In genomic region chr20:49929142-49929494, GRCh38 we compare ENCODE assay signal across 2 cellular contexts.
TF ChIP-seq lines count a peak whose summit lies in the region.

No MANE protein-coding gene starts in this region.

TF ChIP-seq in HepG2, 621 proteins besides CTCF, POLR2A, EP300 and RAD21:
- no peak for TF ChIP-seq ZNF326 (CRISPR knock-in tag; IDR thresholded peaks at IDR 0.05; ENCODE audit: borderline replicate concordance)
- TF ChIP-seq SNAPC2 (CRISPR knock-in tag; IDR thresholded peaks at IDR 0.05), result 0 out of 2 replicates have a peak, but pooled peaks have one; percentile 21
- TF ChIP-seq, protein P1, sequence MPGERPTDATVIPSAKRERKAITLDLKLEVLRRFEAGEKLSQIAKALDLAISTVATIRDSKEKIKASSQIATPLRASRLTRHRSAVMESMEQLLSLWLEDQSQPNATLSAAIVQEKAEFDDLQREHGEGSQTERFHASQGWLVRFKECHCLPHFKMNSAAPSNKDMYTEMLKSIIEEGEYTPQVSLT (CRISPR knock-in tag; IDR thresholded peaks at IDR 0.05; ENCODE audit: borderline replicate concordance, low read depth), result 0 out of 2 replicates have a peak, but pooled peaks have one; percentile 12
- no peak for TF ChIP-seq ERF (CRISPR knock-in tag; IDR thresholded peaks at IDR 0.05)
- no peak for TF ChIP-seq RFX1 (IDR thresholded peaks at IDR 0.05)
- peak; percentile 98 for TF ChIP-seq ZNF121 (CRISPR knock-in tag; IDR thresholded peaks at IDR 0.05)
- 0 out of 2 replicates have a peak, but pooled peaks have one; percentile 27 for TF ChIP-seq ZNF607 (CRISPR knock-in tag; IDR thresholded peaks at IDR 0.05; ENCODE audit: borderline replicate concordance)
- TF ChIP-seq, protein P2, sequence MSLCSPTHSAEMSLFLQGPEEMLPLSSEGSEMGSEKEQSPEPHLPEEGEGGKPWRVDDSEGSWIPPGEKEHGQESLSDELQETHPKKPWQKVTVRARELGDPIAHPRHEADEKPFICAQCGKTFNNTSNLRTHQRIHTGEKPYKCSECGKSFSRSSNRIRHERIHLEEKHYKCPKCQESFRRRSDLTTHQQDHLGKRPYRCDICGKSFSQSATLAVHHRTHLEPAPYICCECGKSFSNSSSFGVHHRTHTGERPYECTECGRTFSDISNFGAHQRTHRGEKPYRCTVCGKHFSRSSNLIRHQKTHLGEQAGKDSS (CRISPR knock-in tag; IDR thresholded peaks at IDR 0.05; ENCODE audit: borderline replicate concordance, low read depth), result no peak
- TF ChIP-seq ZNF274 (CRISPR knock-in tag; IDR thresholded peaks at IDR 0.05), result 0 out of 2 replicates have a peak, but pooled peaks have one; percentile 21
- 0 out of 2 replicates have a peak, but pooled peaks have one; percentile 14 for TF ChIP-seq ZNF20 (CRISPR knock-in tag; IDR thresholded peaks at IDR 0.05)

TF ChIP-seq in H1, 55 proteins besides CTCF, POLR2A, EP300 and RAD21:
- TF ChIP-seq GTF2F1 (IDR thresholded peaks at IDR 0.05; ENCODE audit: borderline replicate concordance, low read depth, low read length), result no peak
- 0 out of 2 replicates have a peak, but pooled peaks have one; percentile 15 for TF ChIP-seq KDM1A (IDR thresholded peaks at IDR 0.05; ENCODE audit: borderline replicate concordance, low read length)
- TF ChIP-seq, protein P3, sequence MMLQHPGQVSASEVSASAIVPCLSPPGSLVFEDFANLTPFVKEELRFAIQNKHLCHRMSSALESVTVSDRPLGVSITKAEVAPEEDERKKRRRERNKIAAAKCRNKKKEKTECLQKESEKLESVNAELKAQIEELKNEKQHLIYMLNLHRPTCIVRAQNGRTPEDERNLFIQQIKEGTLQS (IDR thresholded peaks at IDR 0.05; ENCODE audit: insufficient read depth, low read depth, low read length), result no peak
- TF ChIP-seq, protein P4, sequence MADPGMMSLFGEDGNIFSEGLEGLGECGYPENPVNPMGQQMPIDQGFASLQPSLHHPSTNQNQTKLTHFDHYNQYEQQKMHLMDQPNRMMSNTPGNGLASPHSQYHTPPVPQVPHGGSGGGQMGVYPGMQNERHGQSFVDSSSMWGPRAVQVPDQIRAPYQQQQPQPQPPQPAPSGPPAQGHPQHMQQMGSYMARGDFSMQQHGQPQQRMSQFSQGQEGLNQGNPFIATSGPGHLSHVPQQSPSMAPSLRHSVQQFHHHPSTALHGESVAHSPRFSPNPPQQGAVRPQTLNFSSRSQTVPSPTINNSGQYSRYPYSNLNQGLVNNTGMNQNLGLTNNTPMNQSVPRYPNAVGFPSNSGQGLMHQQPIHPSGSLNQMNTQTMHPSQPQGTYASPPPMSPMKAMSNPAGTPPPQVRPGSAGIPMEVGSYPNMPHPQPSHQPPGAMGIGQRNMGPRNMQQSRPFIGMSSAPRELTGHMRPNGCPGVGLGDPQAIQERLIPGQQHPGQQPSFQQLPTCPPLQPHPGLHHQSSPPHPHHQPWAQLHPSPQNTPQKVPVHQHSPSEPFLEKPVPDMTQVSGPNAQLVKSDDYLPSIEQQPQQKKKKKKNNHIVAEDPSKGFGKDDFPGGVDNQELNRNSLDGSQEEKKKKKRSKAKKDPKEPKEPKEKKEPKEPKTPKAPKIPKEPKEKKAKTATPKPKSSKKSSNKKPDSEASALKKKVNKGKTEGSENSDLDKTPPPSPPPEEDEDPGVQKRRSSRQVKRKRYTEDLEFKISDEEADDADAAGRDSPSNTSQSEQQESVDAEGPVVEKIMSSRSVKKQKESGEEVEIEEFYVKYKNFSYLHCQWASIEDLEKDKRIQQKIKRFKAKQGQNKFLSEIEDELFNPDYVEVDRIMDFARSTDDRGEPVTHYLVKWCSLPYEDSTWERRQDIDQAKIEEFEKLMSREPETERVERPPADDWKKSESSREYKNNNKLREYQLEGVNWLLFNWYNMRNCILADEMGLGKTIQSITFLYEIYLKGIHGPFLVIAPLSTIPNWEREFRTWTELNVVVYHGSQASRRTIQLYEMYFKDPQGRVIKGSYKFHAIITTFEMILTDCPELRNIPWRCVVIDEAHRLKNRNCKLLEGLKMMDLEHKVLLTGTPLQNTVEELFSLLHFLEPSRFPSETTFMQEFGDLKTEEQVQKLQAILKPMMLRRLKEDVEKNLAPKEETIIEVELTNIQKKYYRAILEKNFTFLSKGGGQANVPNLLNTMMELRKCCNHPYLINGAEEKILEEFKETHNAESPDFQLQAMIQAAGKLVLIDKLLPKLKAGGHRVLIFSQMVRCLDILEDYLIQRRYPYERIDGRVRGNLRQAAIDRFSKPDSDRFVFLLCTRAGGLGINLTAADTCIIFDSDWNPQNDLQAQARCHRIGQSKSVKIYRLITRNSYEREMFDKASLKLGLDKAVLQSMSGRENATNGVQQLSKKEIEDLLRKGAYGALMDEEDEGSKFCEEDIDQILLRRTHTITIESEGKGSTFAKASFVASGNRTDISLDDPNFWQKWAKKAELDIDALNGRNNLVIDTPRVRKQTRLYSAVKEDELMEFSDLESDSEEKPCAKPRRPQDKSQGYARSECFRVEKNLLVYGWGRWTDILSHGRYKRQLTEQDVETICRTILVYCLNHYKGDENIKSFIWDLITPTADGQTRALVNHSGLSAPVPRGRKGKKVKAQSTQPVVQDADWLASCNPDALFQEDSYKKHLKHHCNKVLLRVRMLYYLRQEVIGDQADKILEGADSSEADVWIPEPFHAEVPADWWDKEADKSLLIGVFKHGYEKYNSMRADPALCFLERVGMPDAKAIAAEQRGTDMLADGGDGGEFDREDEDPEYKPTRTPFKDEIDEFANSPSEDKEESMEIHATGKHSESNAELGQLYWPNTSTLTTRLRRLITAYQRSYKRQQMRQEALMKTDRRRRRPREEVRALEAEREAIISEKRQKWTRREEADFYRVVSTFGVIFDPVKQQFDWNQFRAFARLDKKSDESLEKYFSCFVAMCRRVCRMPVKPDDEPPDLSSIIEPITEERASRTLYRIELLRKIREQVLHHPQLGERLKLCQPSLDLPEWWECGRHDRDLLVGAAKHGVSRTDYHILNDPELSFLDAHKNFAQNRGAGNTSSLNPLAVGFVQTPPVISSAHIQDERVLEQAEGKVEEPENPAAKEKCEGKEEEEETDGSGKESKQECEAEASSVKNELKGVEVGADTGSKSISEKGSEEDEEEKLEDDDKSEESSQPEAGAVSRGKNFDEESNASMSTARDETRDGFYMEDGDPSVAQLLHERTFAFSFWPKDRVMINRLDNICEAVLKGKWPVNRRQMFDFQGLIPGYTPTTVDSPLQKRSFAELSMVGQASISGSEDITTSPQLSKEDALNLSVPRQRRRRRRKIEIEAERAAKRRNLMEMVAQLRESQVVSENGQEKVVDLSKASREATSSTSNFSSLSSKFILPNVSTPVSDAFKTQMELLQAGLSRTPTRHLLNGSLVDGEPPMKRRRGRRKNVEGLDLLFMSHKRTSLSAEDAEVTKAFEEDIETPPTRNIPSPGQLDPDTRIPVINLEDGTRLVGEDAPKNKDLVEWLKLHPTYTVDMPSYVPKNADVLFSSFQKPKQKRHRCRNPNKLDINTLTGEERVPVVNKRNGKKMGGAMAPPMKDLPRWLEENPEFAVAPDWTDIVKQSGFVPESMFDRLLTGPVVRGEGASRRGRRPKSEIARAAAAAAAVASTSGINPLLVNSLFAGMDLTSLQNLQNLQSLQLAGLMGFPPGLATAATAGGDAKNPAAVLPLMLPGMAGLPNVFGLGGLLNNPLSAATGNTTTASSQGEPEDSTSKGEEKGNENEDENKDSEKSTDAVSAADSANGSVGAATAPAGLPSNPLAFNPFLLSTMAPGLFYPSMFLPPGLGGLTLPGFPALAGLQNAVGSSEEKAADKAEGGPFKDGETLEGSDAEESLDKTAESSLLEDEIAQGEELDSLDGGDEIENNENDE (IDR thresholded peaks at IDR 0.05; ENCODE audit: insufficient replicate concordance, low read length), result no peak
